Comparison of ENCODE assay signal across 9 cellular contexts in the genomic region with DNA sequence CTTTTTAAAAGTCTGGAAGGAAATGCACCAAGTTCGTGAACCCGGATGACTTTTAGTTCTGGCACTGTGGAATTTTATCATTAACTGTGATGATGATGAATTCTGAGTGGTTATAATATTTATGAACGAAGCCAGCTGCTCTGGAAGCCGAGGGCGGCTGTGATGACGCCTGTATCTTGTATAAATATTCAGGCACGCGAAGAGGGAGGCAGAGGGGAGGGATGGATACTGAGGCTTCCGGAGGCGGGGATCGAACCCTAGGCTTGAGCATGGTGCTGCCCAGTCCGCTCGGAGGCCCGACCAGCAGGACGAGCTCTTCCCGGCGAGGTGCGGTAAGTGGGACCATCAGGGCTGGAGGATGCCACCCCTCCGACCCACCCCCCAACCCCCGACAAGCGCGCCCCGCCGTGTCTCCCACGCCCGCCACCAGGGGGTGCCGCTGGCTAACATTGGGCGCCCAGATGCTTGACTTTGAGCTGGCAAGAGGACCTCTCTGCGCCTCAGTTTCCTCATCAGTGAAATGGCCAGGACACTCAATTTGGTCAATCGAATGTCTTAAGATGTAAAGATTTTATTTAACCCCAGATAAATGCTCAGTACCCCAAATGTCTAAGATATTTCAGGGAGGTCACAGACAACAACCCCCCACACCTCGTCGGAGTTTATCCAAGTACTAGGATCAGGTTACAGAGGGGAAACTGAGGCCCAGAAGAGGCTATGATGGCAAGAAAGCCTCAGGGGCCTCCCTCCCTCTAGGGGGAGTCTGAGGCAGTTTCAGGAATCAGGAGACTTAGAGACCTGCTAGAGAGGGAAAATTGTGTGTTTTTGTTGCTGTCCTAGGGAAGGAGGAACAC. TPM values are rescaled to one million over a fixed set of nuclear protein-coding genes. Genes with fewer than 3 reads are reported as not detected.
A peak's percentile ranks its signal among the peaks of the same experiment; 100 is the strongest.
DNase-seq lines count a peak whose midpoint lies in the region; ATAC-seq and TF ChIP-seq lines count a peak whose summit lies in the region.
"Had no signal": no experiment of that assay in that cellular context is flagged by ENCODE, and none has a peak within 500 bp of the region (broad histone marks: within the 10 kb centered on the region; RNA-seq: fewer than 3 reads in every experiment).

No MANE protein-coding gene starts in this region.

- 12 to 23% (median 16%) methylated on average over 17 to 32 of the region's 32 CpGs for WGBS in heart left ventricle, 4 donors

- peak overlapping the region; percentile 38 for H3K4me3 ChIP-seq in MG63
- no peak overlapping the region for H3K4me3 ChIP-seq in heart left ventricle

- DNase-seq in Daoy (ENCODE audit: low read depth) (peak; percentile 72), MG63 (peak; percentile 90), heart left ventricle (peak in 3 of 5 donors; percentile 46 to 78 (median 59)), pons (ENCODE audit: low spot score) (no peak), NCI-H1436 (lab: John Stamatoyannopoulos, UW) (no peak)
- DNase-seq in activated CD8-positive, alpha-beta memory T cell treated with anti-CD3 and anti-CD28 coated beads, Interleukin-2, amount 50 U/mL, for 48 hours: peak; percentile 85
- peak; percentile 63 for DNase-seq in stimulated activated CD4-positive, alpha-beta T cell treated with anti-CD3 and anti-CD28 coated beads, Interleukin-4, amount 100 ng/mL, for 1 hour

- intact Hi-C loops in heart left ventricle (cut with DNase I): loop anchor here in 9 of 10 donors (1.0 to 10.0 kb wide), 10 partner anchors 40 to 209 kb away; a partner anchor contains a TSS

- no peak for ATAC-seq in heart left ventricle
- ATAC-seq in HG02642 (IDR thresholded peaks at IDR 0.05; ENCODE audit: poor library complexity, unreplicated experiment): no peak
- ATAC-seq: left colon had no signal

- H3K36me3 ChIP-seq in MG63 (peaks cover 6% of the 10 kb centered on the region), heart left ventricle (no peaks in the 10 kb centered on the region)

- peaks cover 0 to 22% (median 12%) of the 10 kb centered on the region in 12 donors for H3K4me1 ChIP-seq in heart left ventricle

- no peak for TF ChIP-seq POLR2A in heart left ventricle (IDR thresholded peaks at IDR 0.05)

- TF ChIP-seq CTCF in heart left ventricle (IDR thresholded peaks at IDR 0.05): peak; percentile 58 to 81 (median 67)

- H3K9me3 ChIP-seq in MG63: no peaks in the 10 kb centered on the region
- no peaks in the 10 kb centered on the region for H3K9me3 ChIP-seq in heart left ventricle

- H3K27me3 ChIP-seq in MG63 (no peaks in the 10 kb centered on the region), heart left ventricle (peaks cover 0 to 7% (median 0%) of the 10 kb centered on the region in 9 donors)

- H3K27ac ChIP-seq in heart left ventricle: peak overlapping the region in 3 of 12 donors; percentile 1 to 35 (median 18)

RNA-seq across cellular contexts. Expression of a gene that starts 4.5 kb away (rescaled TPM):
- 0.23 TPM in 1 of 2 replicates, not detected in the other for total RNA-seq in Daoy (2014; rRNA removed; shearing (Covaris generic))
- 0.99 TPM in 1 of 2 replicates, not detected in the other for total RNA-seq in MG63 (2014; rRNA removed; shearing (Covaris generic); ENCODE audit: low replicate concordance)
- total RNA-seq in heart left ventricle: 10 to 100 TPM in 8 of 9 donors, 1 to 10 TPM in 1; 6.9 to 39.2 (median 31.5) TPM
- polyA plus RNA-seq in heart left ventricle: 10 to 100 TPM; 17.2 to 20.1 TPM

RNA-seq across cellular contexts. Expression of a gene that starts 15.3 kb away (rescaled TPM):
- 43.3 and 67.4 TPM in 2 replicates for total RNA-seq in Daoy (2014; rRNA removed; shearing (Covaris generic))
- 8.2 and 29.5 TPM in 2 replicates for total RNA-seq in MG63 (2014; rRNA removed; shearing (Covaris generic); ENCODE audit: low replicate concordance)
- total RNA-seq in heart left ventricle: 10 to 100 TPM; 10.6 to 37.4 (median 14.8) TPM
- 10 to 100 TPM; 24.7 to 59.3 TPM for polyA plus RNA-seq in heart left ventricle

RNA-seq across cellular contexts. Expression of a gene that starts 17.9 kb away (rescaled TPM):
- total RNA-seq in Daoy (2014; rRNA removed; shearing (Covaris generic)): 0.17 TPM in 1 of 2 replicates, not detected in the other
- total RNA-seq in MG63 (2014; rRNA removed; shearing (Covaris generic); ENCODE audit: low replicate concordance): not detected in 2 replicates
- 1 to 10 TPM in 5 of 9 donors, under 1 TPM in 3, not detected in 1; 0.16 to 3.6 (median 1.1) TPM for total RNA-seq in heart left ventricle
- polyA plus RNA-seq in heart left ventricle: 1 to 10 TPM in 1 of 2 donors, under 1 TPM in 1; 0.82 to 4.6 TPM

RNA-seq across cellular contexts. Expression of a gene that starts 34.7 kb away (rescaled TPM):
- 17.8 and 20.2 TPM in 2 replicates for total RNA-seq in Daoy (2014; rRNA removed; shearing (Covaris generic))
- 1.0 TPM in 1 of 2 replicates, not detected in the other for total RNA-seq in MG63 (2014; rRNA removed; shearing (Covaris generic); ENCODE audit: low replicate concordance)
- 100 to 1,000 TPM in 2 of 9 donors, 10 to 100 TPM in 4, 1 to 10 TPM in 3; 9.0 to 455 (median 15.2) TPM for total RNA-seq in heart left ventricle
- 10 to 100 TPM in 1 of 2 donors, 1 to 10 TPM in 1; 8.9 to 27.1 TPM for polyA plus RNA-seq in heart left ventricle

RNA-seq across cellular contexts. Expression of a gene that starts 55.4 kb away (rescaled TPM):
- 6.5 and 14.2 TPM in 2 replicates for total RNA-seq in Daoy (2014; rRNA removed; shearing (Covaris generic))
- 4.2 and 13.2 TPM in 2 replicates for total RNA-seq in MG63 (2014; rRNA removed; shearing (Covaris generic); ENCODE audit: low replicate concordance)
- 10 to 100 TPM; 17.9 to 28.6 (median 24.6) TPM for total RNA-seq in heart left ventricle
- 1 to 10 TPM; 4.0 to 7.1 TPM for polyA plus RNA-seq in heart left ventricle

Comparison
In these comparisons a context has a peak if more than half of its experiments do, and no peak if none do; other contexts are left out.
1. DNase-seq: peak in Daoy (single experiment), MG63 (single experiment), activated CD8-positive, alpha-beta memory T cell treated with anti-CD3 and anti-CD28 coated beads, Interleukin-2, amount 50 U/mL, for 48 hours (single experiment), heart left ventricle (3 of 5) and stimulated activated CD4-positive, alpha-beta T cell treated with anti-CD3 and anti-CD28 coated beads, Interleukin-4, amount 100 ng/mL, for 1 hour (single experiment); none in pons (single experiment) and NCI-H1436 (single experiment).